In the genomic region with DNA sequence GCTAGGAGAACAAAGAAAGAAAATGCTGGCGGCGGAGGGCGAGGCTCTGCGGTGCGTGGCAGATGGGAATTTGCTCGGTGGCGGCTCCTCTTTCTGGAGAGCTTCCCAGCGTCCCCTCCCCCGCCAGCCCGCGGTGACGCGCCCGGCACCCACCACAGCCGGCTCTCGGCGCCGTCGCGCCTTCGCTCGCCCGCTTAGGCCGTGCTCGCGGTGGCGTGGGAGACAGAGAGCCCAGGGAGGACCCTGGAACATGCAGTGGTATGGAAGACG, we compare ENCODE assay signal across 1 cellular context.
A peak's percentile ranks its signal among the peaks of the same experiment; 100 is the strongest.
TF ChIP-seq lines count a peak whose summit lies in the region.

No MANE protein-coding gene starts in this region.

TF ChIP-seq in HepG2, 621 proteins besides CTCF, POLR2A, EP300 and RAD21 (continued from another document and continues in another):
- TF ChIP-seq, protein P1, sequence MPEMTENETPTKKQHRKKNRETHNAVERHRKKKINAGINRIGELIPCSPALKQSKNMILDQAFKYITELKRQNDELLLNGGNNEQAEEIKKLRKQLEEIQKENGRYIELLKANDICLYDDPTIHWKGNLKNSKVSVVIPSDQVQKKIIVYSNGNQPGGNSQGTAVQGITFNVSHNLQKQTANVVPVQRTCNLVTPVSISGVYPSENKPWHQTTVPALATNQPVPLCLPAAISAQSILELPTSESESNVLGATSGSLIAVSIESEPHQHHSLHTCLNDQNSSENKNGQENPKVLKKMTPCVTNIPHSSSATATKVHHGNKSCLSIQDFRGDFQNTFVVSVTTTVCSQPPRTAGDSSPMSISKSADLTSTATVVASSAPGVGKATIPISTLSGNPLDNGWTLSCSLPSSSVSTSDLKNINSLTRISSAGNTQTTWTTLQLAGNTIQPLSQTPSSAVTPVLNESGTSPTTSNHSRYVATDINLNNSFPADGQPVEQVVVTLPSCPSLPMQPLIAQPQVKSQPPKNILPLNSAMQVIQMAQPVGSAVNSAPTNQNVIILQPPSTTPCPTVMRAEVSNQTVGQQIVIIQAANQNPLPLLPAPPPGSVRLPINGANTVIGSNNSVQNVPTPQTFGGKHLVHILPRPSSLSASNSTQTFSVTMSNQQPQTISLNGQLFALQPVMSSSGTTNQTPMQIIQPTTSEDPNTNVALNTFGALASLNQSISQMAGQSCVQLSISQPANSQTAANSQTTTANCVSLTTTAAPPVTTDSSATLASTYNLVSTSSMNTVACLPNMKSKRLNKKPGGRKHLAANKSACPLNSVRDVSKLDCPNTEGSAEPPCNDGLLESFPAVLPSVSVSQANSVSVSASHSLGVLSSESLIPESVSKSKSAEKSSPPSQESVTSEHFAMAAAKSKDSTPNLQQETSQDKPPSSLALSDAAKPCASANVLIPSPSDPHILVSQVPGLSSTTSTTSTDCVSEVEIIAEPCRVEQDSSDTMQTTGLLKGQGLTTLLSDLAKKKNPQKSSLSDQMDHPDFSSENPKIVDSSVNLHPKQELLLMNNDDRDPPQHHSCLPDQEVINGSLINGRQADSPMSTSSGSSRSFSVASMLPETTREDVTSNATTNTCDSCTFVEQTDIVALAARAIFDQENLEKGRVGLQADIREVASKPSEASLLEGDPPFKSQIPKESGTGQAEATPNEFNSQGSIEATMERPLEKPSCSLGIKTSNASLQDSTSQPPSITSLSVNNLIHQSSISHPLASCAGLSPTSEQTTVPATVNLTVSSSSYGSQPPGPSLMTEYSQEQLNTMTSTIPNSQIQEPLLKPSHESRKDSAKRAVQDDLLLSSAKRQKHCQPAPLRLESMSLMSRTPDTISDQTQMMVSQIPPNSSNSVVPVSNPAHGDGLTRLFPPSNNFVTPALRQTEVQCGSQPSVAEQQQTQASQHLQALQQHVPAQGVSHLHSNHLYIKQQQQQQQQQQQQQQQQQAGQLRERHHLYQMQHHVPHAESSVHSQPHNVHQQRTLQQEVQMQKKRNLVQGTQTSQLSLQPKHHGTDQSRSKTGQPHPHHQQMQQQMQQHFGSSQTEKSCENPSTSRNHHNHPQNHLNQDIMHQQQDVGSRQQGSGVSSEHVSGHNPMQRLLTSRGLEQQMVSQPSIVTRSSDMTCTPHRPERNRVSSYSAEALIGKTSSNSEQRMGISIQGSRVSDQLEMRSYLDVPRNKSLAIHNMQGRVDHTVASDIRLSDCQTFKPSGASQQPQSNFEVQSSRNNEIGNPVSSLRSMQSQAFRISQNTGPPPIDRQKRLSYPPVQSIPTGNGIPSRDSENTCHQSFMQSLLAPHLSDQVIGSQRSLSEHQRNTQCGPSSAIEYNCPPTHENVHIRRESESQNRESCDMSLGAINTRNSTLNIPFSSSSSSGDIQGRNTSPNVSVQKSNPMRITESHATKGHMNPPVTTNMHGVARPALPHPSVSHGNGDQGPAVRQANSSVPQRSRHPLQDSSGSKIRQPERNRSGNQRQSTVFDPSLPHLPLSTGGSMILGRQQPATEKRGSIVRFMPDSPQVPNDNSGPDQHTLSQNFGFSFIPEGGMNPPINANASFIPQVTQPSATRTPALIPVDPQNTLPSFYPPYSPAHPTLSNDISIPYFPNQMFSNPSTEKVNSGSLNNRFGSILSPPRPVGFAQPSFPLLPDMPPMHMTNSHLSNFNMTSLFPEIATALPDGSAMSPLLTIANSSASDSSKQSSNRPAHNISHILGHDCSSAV (CRISPR knock-in tag; IDR thresholded peaks at IDR 0.05; ENCODE audit: borderline replicate concordance) = no peak
- 0 out of 2 replicates have a peak, but pooled peaks have one; percentile 47 for TF ChIP-seq KLF12 (CRISPR knock-in tag; IDR thresholded peaks at IDR 0.05; ENCODE audit: borderline replicate concordance)
- TF ChIP-seq ZNF33B (CRISPR knock-in tag; IDR thresholded peaks at IDR 0.05) = peak; percentile 60; the same call in 1 of the 2 replicates
- TF ChIP-seq, protein P2, sequence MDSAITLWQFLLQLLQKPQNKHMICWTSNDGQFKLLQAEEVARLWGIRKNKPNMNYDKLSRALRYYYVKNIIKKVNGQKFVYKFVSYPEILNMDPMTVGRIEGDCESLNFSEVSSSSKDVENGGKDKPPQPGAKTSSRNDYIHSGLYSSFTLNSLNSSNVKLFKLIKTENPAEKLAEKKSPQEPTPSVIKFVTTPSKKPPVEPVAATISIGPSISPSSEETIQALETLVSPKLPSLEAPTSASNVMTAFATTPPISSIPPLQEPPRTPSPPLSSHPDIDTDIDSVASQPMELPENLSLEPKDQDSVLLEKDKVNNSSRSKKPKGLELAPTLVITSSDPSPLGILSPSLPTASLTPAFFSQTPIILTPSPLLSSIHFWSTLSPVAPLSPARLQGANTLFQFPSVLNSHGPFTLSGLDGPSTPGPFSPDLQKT (CRISPR knock-in tag; IDR thresholded peaks at IDR 0.05; ENCODE audit: borderline replicate concordance) = 0 out of 2 replicates have a peak, but pooled peaks have one; percentile 1
- TF ChIP-seq GFI1 (CRISPR knock-in tag; IDR thresholded peaks at IDR 0.05; ENCODE audit: borderline replicate concordance) = peak; percentile 49; the same call in 1 of the 2 replicates
- no peak for TF ChIP-seq EHMT2 (IDR thresholded peaks at IDR 0.05; ENCODE audit: borderline replicate concordance, low read depth, low read length)
- TF ChIP-seq ZNF292 (CRISPR knock-in tag; IDR thresholded peaks at IDR 0.05; ENCODE audit: borderline replicate concordance, low read depth) = no peak
- TF ChIP-seq CBX2 (IDR thresholded peaks at IDR 0.05; ENCODE audit: low read depth, low read length) = no peak
- TF ChIP-seq CBX2 (CRISPR knock-in tag; IDR thresholded peaks at IDR 0.05; ENCODE audit: low read depth) = no peak
- no peak for TF ChIP-seq ZNF557 (CRISPR knock-in tag; IDR thresholded peaks at IDR 0.05)
- TF ChIP-seq ZNF333 (CRISPR knock-in tag; IDR thresholded peaks at IDR 0.05; ENCODE audit: borderline replicate concordance) = no peak
- TF ChIP-seq, protein P3, sequence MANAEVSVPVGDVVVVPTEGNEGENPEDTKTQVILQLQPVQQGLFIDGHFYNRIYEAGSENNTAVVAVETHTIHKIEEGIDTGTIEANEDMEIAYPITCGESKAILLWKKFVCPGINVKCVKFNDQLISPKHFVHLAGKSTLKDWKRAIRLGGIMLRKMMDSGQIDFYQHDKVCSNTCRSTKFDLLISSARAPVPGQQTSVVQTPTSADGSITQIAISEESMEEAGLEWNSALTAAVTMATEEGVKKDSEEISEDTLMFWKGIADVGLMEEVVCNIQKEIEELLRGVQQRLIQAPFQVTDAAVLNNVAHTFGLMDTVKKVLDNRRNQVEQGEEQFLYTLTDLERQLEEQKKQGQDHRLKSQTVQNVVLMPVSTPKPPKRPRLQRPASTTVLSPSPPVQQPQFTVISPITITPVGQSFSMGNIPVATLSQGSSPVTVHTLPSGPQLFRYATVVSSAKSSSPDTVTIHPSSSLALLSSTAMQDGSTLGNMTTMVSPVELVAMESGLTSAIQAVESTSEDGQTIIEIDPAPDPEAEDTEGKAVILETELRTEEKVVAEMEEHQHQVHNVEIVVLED (CRISPR knock-in tag; IDR thresholded peaks at IDR 0.05; ENCODE audit: borderline replicate concordance) = 0 out of 2 replicates have a peak, but pooled peaks have one; percentile 9
- TF ChIP-seq, protein P4, sequence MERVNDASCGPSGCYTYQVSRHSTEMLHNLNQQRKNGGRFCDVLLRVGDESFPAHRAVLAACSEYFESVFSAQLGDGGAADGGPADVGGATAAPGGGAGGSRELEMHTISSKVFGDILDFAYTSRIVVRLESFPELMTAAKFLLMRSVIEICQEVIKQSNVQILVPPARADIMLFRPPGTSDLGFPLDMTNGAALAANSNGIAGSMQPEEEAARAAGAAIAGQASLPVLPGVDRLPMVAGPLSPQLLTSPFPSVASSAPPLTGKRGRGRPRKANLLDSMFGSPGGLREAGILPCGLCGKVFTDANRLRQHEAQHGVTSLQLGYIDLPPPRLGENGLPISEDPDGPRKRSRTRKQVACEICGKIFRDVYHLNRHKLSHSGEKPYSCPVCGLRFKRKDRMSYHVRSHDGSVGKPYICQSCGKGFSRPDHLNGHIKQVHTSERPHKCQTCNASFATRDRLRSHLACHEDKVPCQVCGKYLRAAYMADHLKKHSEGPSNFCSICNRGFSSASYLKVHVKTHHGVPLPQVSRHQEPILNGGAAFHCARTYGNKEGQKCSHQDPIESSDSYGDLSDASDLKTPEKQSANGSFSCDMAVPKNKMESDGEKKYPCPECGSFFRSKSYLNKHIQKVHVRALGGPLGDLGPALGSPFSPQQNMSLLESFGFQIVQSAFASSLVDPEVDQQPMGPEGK (CRISPR knock-in tag; IDR thresholded peaks at IDR 0.05) = 0 out of 2 replicates have a peak, but pooled peaks have one; percentile 14
- TF ChIP-seq, protein P5, sequence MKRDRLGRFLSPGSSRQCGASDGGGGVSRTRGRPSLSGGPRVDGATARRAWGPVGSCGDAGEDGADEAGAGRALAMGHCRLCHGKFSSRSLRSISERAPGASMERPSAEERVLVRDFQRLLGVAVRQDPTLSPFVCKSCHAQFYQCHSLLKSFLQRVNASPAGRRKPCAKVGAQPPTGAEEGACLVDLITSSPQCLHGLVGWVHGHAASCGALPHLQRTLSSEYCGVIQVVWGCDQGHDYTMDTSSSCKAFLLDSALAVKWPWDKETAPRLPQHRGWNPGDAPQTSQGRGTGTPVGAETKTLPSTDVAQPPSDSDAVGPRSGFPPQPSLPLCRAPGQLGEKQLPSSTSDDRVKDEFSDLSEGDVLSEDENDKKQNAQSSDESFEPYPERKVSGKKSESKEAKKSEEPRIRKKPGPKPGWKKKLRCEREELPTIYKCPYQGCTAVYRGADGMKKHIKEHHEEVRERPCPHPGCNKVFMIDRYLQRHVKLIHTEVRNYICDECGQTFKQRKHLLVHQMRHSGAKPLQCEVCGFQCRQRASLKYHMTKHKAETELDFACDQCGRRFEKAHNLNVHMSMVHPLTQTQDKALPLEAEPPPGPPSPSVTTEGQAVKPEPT (CRISPR knock-in tag; IDR thresholded peaks at IDR 0.05; ENCODE audit: low read depth) = no peak
- TF ChIP-seq, protein P6, sequence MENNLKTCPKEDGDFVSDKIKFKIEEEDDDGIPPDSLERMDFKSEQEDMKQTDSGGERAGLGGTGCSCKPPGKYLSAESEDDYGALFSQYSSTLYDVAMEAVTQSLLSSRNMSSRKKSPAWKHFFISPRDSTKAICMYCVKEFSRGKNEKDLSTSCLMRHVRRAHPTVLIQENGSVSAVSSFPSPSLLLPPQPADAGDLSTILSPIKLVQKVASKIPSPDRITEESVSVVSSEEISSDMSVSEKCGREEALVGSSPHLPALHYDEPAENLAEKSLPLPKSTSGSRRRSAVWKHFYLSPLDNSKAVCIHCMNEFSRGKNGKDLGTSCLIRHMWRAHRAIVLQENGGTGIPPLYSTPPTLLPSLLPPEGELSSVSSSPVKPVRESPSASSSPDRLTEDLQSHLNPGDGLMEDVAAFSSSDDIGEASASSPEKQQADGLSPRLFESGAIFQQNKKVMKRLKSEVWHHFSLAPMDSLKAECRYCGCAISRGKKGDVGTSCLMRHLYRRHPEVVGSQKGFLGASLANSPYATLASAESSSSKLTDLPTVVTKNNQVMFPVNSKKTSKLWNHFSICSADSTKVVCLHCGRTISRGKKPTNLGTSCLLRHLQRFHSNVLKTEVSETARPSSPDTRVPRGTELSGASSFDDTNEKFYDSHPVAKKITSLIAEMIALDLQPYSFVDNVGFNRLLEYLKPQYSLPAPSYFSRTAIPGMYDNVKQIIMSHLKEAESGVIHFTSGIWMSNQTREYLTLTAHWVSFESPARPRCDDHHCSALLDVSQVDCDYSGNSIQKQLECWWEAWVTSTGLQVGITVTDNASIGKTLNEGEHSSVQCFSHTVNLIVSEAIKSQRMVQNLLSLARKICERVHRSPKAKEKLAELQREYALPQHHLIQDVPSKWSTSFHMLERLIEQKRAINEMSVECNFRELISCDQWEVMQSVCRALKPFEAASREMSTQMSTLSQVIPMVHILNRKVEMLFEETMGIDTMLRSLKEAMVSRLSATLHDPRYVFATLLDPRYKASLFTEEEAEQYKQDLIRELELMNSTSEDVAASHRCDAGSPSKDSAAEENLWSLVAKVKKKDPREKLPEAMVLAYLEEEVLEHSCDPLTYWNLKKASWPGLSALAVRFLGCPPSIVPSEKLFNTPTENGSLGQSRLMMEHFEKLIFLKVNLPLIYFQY (CRISPR knock-in tag; IDR thresholded peaks at IDR 0.05; ENCODE audit: borderline replicate concordance) = no peak
- no peak for TF ChIP-seq U2AF2 (IDR thresholded peaks at IDR 0.05; ENCODE audit: low read depth, low read length)
- peak; percentile 59; the same call in 1 of the 2 replicates for TF ChIP-seq ZNF430 (CRISPR knock-in tag; IDR thresholded peaks at IDR 0.05)
- TF ChIP-seq, protein P7, sequence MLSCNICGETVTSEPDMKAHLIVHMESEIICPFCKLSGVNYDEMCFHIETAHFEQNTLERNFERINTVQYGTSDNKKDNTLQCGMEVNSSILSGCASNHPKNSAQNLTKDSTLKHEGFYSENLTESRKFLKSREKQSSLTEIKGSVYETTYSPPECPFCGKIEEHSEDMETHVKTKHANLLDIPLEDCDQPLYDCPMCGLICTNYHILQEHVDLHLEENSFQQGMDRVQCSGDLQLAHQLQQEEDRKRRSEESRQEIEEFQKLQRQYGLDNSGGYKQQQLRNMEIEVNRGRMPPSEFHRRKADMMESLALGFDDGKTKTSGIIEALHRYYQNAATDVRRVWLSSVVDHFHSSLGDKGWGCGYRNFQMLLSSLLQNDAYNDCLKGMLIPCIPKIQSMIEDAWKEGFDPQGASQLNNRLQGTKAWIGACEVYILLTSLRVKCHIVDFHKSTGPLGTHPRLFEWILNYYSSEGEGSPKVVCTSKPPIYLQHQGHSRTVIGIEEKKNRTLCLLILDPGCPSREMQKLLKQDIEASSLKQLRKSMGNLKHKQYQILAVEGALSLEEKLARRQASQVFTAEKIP (CRISPR knock-in tag; IDR thresholded peaks at IDR 0.05; ENCODE audit: borderline replicate concordance) = no peak
- TF ChIP-seq YY1 (IDR thresholded peaks at IDR 0.05; ENCODE audit: insufficient read depth, insufficient replicate concordance, low read depth, low read length) = peak; percentile 23
- TF ChIP-seq ZNF605 (CRISPR knock-in tag; IDR thresholded peaks at IDR 0.05) = 0 out of 2 replicates have a peak, but pooled peaks have one; percentile 63
- TF ChIP-seq ZNF552 (CRISPR knock-in tag; IDR thresholded peaks at IDR 0.05; ENCODE audit: borderline replicate concordance) = no peak
- no peak for TF ChIP-seq ARNT (IDR thresholded peaks at IDR 0.05)
- TF ChIP-seq ZNF781 (CRISPR knock-in tag; IDR thresholded peaks at IDR 0.05; ENCODE audit: borderline replicate concordance, not compliant biosample characterization) = peak; percentile 45
- TF ChIP-seq RBFOX2 (IDR thresholded peaks at IDR 0.05; ENCODE audit: low read depth, low read length) = no peak
- TF ChIP-seq SMARCE1 (IDR thresholded peaks at IDR 0.05; ENCODE audit: borderline replicate concordance) = no peak
- TF ChIP-seq ZNF567 (CRISPR knock-in tag; IDR thresholded peaks at IDR 0.05; ENCODE audit: borderline replicate concordance) = no peak
- TF ChIP-seq ZNF879 (CRISPR knock-in tag; IDR thresholded peaks at IDR 0.05) = no peak
- no peak for TF ChIP-seq SIN3B (IDR thresholded peaks at IDR 0.05; ENCODE audit: low read length)
- TF ChIP-seq, protein P8, sequence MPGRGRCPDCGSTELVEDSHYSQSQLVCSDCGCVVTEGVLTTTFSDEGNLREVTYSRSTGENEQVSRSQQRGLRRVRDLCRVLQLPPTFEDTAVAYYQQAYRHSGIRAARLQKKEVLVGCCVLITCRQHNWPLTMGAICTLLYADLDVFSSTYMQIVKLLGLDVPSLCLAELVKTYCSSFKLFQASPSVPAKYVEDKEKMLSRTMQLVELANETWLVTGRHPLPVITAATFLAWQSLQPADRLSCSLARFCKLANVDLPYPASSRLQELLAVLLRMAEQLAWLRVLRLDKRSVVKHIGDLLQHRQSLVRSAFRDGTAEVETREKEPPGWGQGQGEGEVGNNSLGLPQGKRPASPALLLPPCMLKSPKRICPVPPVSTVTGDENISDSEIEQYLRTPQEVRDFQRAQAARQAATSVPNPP (CRISPR knock-in tag; IDR thresholded peaks at IDR 0.05) = no peak
- TF ChIP-seq ZNF670 (CRISPR knock-in tag; IDR thresholded peaks at IDR 0.05; ENCODE audit: borderline replicate concordance) = no peak; the same call in 1 of the 2 replicates
